ENCODE assay signal across 14 cellular contexts in genomic region chr4:143990717-143991116, GRCh38. TPM values are rescaled to one million over a fixed set of nuclear protein-coding genes. Genes with fewer than 3 reads are reported as not detected.
"Had no signal": no experiment of that assay in that cellular context is flagged by ENCODE, and none has a peak within 500 bp of the region (broad histone marks: within the 10 kb centered on the region; RNA-seq: fewer than 3 reads in every experiment).

No MANE protein-coding gene starts in this region.

RNA-seq across cellular contexts. Expression of gene GYPB, which starts 28.5 kb away (rescaled TPM):
- total RNA-seq: activated naive CD4-positive, alpha-beta T cell treated with anti-CD3 and anti-CD28 coated beads for 36 hours; activated naive CD4-positive, alpha-beta T cell treated with anti-CD3 and anti-CD28 coated beads, Interleukin-2, amount 50 U/mL, for 72 hours; activated naive CD8-positive, alpha-beta T cell treated with anti-CD3 and anti-CD28 coated beads for 36 hours; activated T-cell treated with anti-CD3 and anti-CD28 coated beads, Interleukin-2, amount 50 U/mL, for 72 hours; activated T-helper 1 cell treated with anti-CD3 and anti-CD28 coated beads, Interleukin-12 subunit alpha, Interleukin-12 subunit beta, Interleukin-2, Interleukin-4 antibody, amounts not matched to agents 30 ng/mL and 10 ng/mL and 1 ng/mL, durations not matched to agents 14 hours and 24 hours and 36 hours; activated T-helper 2 cell treated with anti-CD3 and anti-CD28 coated beads, Interferon-gamma antibody, Interleukin-2, Interleukin-4, amounts not matched to agents 10 μg/mL and 5 μg/mL and 100 μg/mL, durations not matched to agents 14 hours and 24 hours and 36 hours; adrenal gland; ascending aorta; astrocyte; body of pancreas; breast epithelium; bronchial epithelial cell; cardiac muscle cell; chondrocyte had no signal
